ENCODE assay signal across 35 cellular contexts in the genomic region with DNA sequence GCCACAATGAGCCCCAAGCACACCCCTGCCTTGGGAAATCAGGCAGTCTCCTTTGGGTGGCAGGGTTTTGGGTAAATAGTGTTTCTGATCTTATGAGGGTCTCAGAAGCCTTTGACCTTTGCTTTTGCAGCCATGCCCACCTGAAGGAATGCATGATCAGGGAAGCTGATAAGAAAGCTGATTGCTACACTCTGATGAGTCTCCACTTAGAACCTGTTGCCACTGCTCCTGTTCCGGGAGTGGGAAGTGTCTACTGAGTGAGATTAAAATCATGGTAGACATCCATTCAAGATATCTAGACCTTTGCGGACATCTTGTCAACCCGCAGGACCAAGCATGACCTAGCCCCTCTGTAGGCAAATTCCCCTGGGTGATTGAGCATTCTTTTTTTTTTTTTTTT.
"Had no signal": no experiment of that assay in that cellular context is flagged by ENCODE, and none has a peak within 500 bp of the region (broad histone marks: within the 10 kb centered on the region; RNA-seq: fewer than 3 reads in every experiment).

No MANE protein-coding gene starts in this region.

- H3K36me3 ChIP-seq: adrenal gland, cardiac muscle cell had no signal

- H3K9me3 ChIP-seq: adrenal gland, body of pancreas had no signal

- H3K27ac ChIP-seq: adrenal gland, body of pancreas, cardiac muscle cell, VCaP had no signal

- H3K36me3 Mint-ChIP-seq: activated CD8-positive, alpha-beta memory T cell treated with anti-CD3 and anti-CD28 coated beads, Interleukin-2, amount 10 ng/mL, durations not matched to agents 7 days and 5 days; activated naive CD4-positive, alpha-beta T cell treated with anti-CD3 and anti-CD28 coated beads, Interleukin-2, amount 50 U/mL, for 72 hours; activated naive CD8-positive, alpha-beta T cell treated with anti-CD3 and anti-CD28 coated beads for 36 hours had no signal

- H3K4me3 Mint-ChIP-seq: activated CD4-positive, alpha-beta memory T cell treated with anti-CD3 and anti-CD28 coated beads, Interleukin-2, amount 10 ng/mL, durations not matched to agents 7 days and 5 days; activated CD4-positive, alpha-beta T cell treated with anti-CD3 and anti-CD28 coated beads for 36 hours; activated CD4-positive, alpha-beta T cell treated with anti-CD3 and anti-CD28 coated beads, Interleukin-2, amount 10 ng/mL, durations not matched to agents 7 days and 5 days; activated CD8-positive, alpha-beta memory T cell treated with anti-CD3 and anti-CD28 coated beads, Interleukin-2, amount 10 ng/mL, durations not matched to agents 7 days and 5 days; activated CD8-positive, alpha-beta T cell treated with anti-CD3 and anti-CD28 coated beads, Interleukin-2, amount 10 ng/mL, durations not matched to agents 7 days and 5 days; activated naive CD4-positive, alpha-beta T cell treated with anti-CD3 and anti-CD28 coated beads for 36 hours; activated naive CD8-positive, alpha-beta T cell treated with anti-CD3 and anti-CD28 coated beads for 36 hours; activated T-cell treated with anti-CD3 and anti-CD28 coated beads, Interleukin-2, amount 50 U/mL, for 24 hours; central memory CD8-positive, alpha-beta T cell; T-helper 1 cell treated with Interleukin-12 subunit alpha and Interleukin-12 subunit beta and Interleukin-4 antibody, amounts not matched to agents 30 μg/mL and 1 μg/mL, for 36 hours; T-helper 2 cell treated with Interferon-gamma antibody and Interleukin-4, amounts not matched to agents 5 μg/mL and 100 μg/mL, for 36 hours had no signal

- DNase-seq: activated CD4-positive, alpha-beta memory T cell treated with anti-CD3 and anti-CD28 coated beads, Interleukin-2, amount 10 ng/mL, durations not matched to agents 7 days and 5 days; activated CD4-positive, alpha-beta T cell treated with anti-CD3 and anti-CD28 coated beads for 1 hour; activated CD4-positive, alpha-beta T cell treated with anti-CD3 and anti-CD28 coated beads for 36 hours; activated CD4-positive, alpha-beta T cell treated with anti-CD3 and anti-CD28 coated beads for 48 hours; activated CD4-positive, alpha-beta T cell treated with anti-CD3 and anti-CD28 coated beads, Interleukin-2, amount 10 ng/mL, durations not matched to agents 7 days and 5 days; activated CD4-positive, alpha-beta T cell treated with anti-CD3 and anti-CD28 coated beads, Interleukin-2, amount 50 U/mL, for 48 hours; activated CD4-positive, CD25-positive, alpha-beta regulatory T cell; activated CD8-positive, alpha-beta memory T cell treated with anti-CD3 and anti-CD28 coated beads for 24 hours; activated CD8-positive, alpha-beta memory T cell treated with anti-CD3 and anti-CD28 coated beads, Interleukin-2, amount 10 ng/mL, durations not matched to agents 7 days and 5 days; activated CD8-positive, alpha-beta memory T cell treated with anti-CD3 and anti-CD28 coated beads, Interleukin-2, amount 50 U/mL, for 48 hours; activated CD8-positive, alpha-beta T cell treated with anti-CD3 and anti-CD28 coated beads, Interleukin-2, amount 10 ng/mL, durations not matched to agents 7 days and 5 days; activated effector memory CD4-positive, alpha-beta T cell treated with anti-CD3 and anti-CD28 coated beads, Interleukin-2, amount 50 U/mL, for 16 hours; activated gamma-delta T cell treated with Interleukin-2 at 50 U/mL for 16 hours; activated naive CD4-positive, alpha-beta T cell; activated naive CD4-positive, alpha-beta T cell treated with anti-CD3 and anti-CD28 coated beads for 36 hours; activated naive CD4-positive, alpha-beta T cell treated with anti-CD3 and anti-CD28 coated beads, Interleukin-2, amount 50 U/mL, for 16 hours; activated naive CD8-positive, alpha-beta T cell treated with anti-CD3 and anti-CD28 coated beads for 36 hours; activated T-cell treated with anti-CD3 and anti-CD28 coated beads, Interleukin-2, amount 50 U/mL, for 24 hours; activated T-cell treated with anti-CD3 and anti-CD28 coated beads, Interleukin-2, amount 50 U/mL, for 48 hours; adrenal gland; amniotic stem cell; aorta; body of pancreas; caudate nucleus; cerebellar nuclear complex; T-helper 1 cell; T-helper 2 cell; T-helper 9 cell had no signal

- H3K4me1 ChIP-seq: adrenal gland, body of pancreas had no signal

- H3K27me3 Mint-ChIP-seq: activated CD4-positive, alpha-beta memory T cell treated with anti-CD3 and anti-CD28 coated beads, Interleukin-2, amount 10 ng/mL, durations not matched to agents 7 days and 5 days; activated CD4-positive, alpha-beta T cell treated with anti-CD3 and anti-CD28 coated beads, Interleukin-2, amount 10 ng/mL, durations not matched to agents 7 days and 5 days; activated CD8-positive, alpha-beta memory T cell treated with anti-CD3 and anti-CD28 coated beads, Interleukin-2, amount 10 ng/mL, durations not matched to agents 7 days and 5 days had no signal

- H3K9me3 Mint-ChIP-seq: activated CD4-positive, alpha-beta memory T cell treated with anti-CD3 and anti-CD28 coated beads, Interleukin-2, amount 10 ng/mL, durations not matched to agents 7 days and 5 days; activated CD4-positive, alpha-beta T cell treated with anti-CD3 and anti-CD28 coated beads, Interleukin-2, amount 10 ng/mL, durations not matched to agents 7 days and 5 days; activated naive CD4-positive, alpha-beta T cell treated with anti-CD3 and anti-CD28 coated beads for 36 hours; activated T-cell treated with anti-CD3 and anti-CD28 coated beads, Interleukin-2, amount 50 U/mL, for 24 hours; central memory CD8-positive, alpha-beta T cell; T-helper 1 cell treated with Interleukin-12 subunit alpha and Interleukin-12 subunit beta and Interleukin-4 antibody, amounts not matched to agents 30 μg/mL and 1 μg/mL, for 36 hours; T-helper 2 cell treated with Interferon-gamma antibody and Interleukin-4, amounts not matched to agents 5 μg/mL and 100 μg/mL, for 36 hours had no signal

- H3K27ac Mint-ChIP-seq: activated CD4-positive, alpha-beta memory T cell treated with anti-CD3 and anti-CD28 coated beads, Interleukin-2, amount 10 ng/mL, durations not matched to agents 7 days and 5 days; activated CD4-positive, alpha-beta T cell treated with anti-CD3 and anti-CD28 coated beads for 36 hours; activated CD4-positive, alpha-beta T cell treated with anti-CD3 and anti-CD28 coated beads, Interleukin-2, amount 10 ng/mL, durations not matched to agents 7 days and 5 days; activated CD8-positive, alpha-beta memory T cell treated with anti-CD3 and anti-CD28 coated beads, Interleukin-2, amount 10 ng/mL, durations not matched to agents 7 days and 5 days; activated CD8-positive, alpha-beta T cell treated with anti-CD3 and anti-CD28 coated beads, Interleukin-2, amount 10 ng/mL, durations not matched to agents 7 days and 5 days; activated naive CD4-positive, alpha-beta T cell treated with anti-CD3 and anti-CD28 coated beads for 36 hours; activated naive CD4-positive, alpha-beta T cell treated with anti-CD3 and anti-CD28 coated beads, Interleukin-2, amount 50 U/mL, for 72 hours; activated naive CD8-positive, alpha-beta T cell treated with anti-CD3 and anti-CD28 coated beads for 36 hours; activated T-cell treated with anti-CD3 and anti-CD28 coated beads, Interleukin-2, amount 50 U/mL, for 24 hours; T-helper 1 cell treated with Interleukin-12 subunit alpha and Interleukin-12 subunit beta and Interleukin-4 antibody, amounts not matched to agents 30 μg/mL and 1 μg/mL, for 36 hours; T-helper 2 cell treated with Interferon-gamma antibody and Interleukin-4, amounts not matched to agents 5 μg/mL and 100 μg/mL, for 36 hours had no signal

- H3K27me3 ChIP-seq: adrenal gland, body of pancreas, cardiac muscle cell had no signal

- H3K4me1 Mint-ChIP-seq: activated CD4-positive, alpha-beta memory T cell treated with anti-CD3 and anti-CD28 coated beads, Interleukin-2, amount 10 ng/mL, durations not matched to agents 7 days and 5 days; activated CD4-positive, alpha-beta T cell treated with anti-CD3 and anti-CD28 coated beads for 36 hours; activated CD4-positive, alpha-beta T cell treated with anti-CD3 and anti-CD28 coated beads, Interleukin-2, amount 10 ng/mL, durations not matched to agents 7 days and 5 days; activated CD8-positive, alpha-beta memory T cell treated with anti-CD3 and anti-CD28 coated beads, Interleukin-2, amount 10 ng/mL, durations not matched to agents 7 days and 5 days; activated naive CD8-positive, alpha-beta T cell treated with anti-CD3 and anti-CD28 coated beads for 36 hours; central memory CD8-positive, alpha-beta T cell had no signal

- ATAC-seq: activated CD4-positive, alpha-beta T cell treated with anti-CD3 and anti-CD28 coated beads for 36 hours; activated CD4-positive, CD25-positive, alpha-beta regulatory T cell treated with anti-CD3 and anti-CD28 coated beads, Interleukin-2, amount 50 U/mL, for 24 hours; activated CD8-positive, alpha-beta memory T cell treated with anti-CD3 and anti-CD28 coated beads, Interleukin-2, amount 10 ng/mL, durations not matched to agents 7 days and 5 days; activated CD8-positive, alpha-beta T cell treated with anti-CD3 and anti-CD28 coated beads, Interleukin-2, amount 10 ng/mL, durations not matched to agents 7 days and 5 days; activated naive CD4-positive, alpha-beta T cell treated with anti-CD3 and anti-CD28 coated beads, Interleukin-2, amount 50 U/mL, for 72 hours; body of pancreas had no signal

- H3K4me3 ChIP-seq: adrenal gland, body of pancreas, cardiac muscle cell had no signal
